ENCODE assay signal across 9 cellular contexts in the genomic region with DNA sequence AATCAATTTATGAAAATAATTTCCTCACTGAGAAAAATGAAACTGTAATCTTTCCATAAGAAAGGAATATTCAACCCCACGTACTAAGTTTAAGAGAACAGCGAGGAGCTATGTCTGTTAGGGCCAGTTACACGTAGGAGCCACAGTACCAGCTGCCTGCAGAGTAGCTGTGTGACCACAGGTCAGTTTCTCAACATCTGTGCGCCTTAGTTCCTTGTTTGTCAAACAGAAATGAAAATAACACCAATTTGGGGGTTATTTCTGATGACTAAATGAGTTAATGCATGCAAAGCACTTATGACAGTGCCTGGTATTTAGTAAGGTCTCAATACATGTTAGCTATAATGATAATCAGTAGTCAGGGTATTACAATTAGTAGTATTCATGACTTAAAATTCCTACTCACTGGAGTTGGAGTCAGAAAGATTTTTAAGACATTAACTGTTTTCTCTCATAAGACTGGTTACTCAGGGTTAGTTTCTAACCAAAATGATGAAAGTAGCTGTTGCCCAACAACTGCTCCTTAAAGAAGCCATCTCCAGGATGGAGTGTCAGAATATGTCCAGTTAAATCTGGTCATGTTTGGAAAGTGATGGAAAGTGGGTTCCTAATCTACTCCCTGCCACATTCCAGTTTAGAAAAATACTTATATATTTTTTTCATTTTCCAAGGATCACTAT.
DNase-seq lines count a peak whose midpoint lies in the region; ATAC-seq and TF ChIP-seq lines count a peak whose summit lies in the region.
"Had no signal": no experiment of that assay in that cellular context is flagged by ENCODE, and none has a peak within 500 bp of the region (broad histone marks: within the 10 kb centered on the region; RNA-seq: fewer than 3 reads in every experiment).

No MANE protein-coding gene starts in this region.

- no peaks in the 10 kb centered on the region for H3K79me2 ChIP-seq in neural progenitor cell (ENCODE audit: low read depth)

- H3K9ac ChIP-seq in neural progenitor cell, result no peak overlapping the region

- H3K9me3 Mint-ChIP-seq in stimulated activated naive CD8-positive, alpha-beta T cell treated with anti-CD3 and anti-CD28 coated beads, Interleukin-15, amount 100 ng/mL, for 72 hours, result no peaks in the 10 kb centered on the region
- H3K9me3 Mint-ChIP-seq in chondrocyte (ENCODE audit: low read depth) (no peaks in the 10 kb centered on the region), neural progenitor cell (no peaks in the 10 kb centered on the region)

- 72 to 79% methylated on average over 4 of the region's 4 CpGs for WGBS in sigmoid colon, 2 donors

- peaks cover 22% of the 10 kb centered on the region for H3K27me3 Mint-ChIP-seq in stimulated activated naive CD8-positive, alpha-beta T cell treated with anti-CD3 and anti-CD28 coated beads, Interleukin-15, amount 100 ng/mL, for 72 hours
- H3K27me3 Mint-ChIP-seq in T-helper 17 cell (peaks cover 14% of the 10 kb centered on the region), chondrocyte (ENCODE audit: low read depth) (no peaks in the 10 kb centered on the region), neural progenitor cell (ENCODE audit: insufficient read depth, low read depth) (no peaks in the 10 kb centered on the region)

- H3K4me3 ChIP-seq in sigmoid colon, result no peak overlapping the region
- no peak overlapping the region for H3K4me3 ChIP-seq in neural progenitor cell
- H3K4me3 ChIP-seq: SK-N-MC had no signal

- peaks cover 28% of the 10 kb centered on the region for H3K4me1 Mint-ChIP-seq in stimulated activated naive CD8-positive, alpha-beta T cell treated with anti-CD3 and anti-CD28 coated beads, Interleukin-15, amount 100 ng/mL, for 72 hours
- peaks cover 21% of the 10 kb centered on the region for H3K4me1 Mint-ChIP-seq in T-helper 17 cell
- peaks cover 42% of the 10 kb centered on the region for H3K4me1 Mint-ChIP-seq in chondrocyte (ENCODE audit: low read depth)
- H3K4me1 Mint-ChIP-seq in neural progenitor cell, result peaks cover 42% of the 10 kb centered on the region

- no peak overlapping the region for H3K4me2 ChIP-seq in neural progenitor cell

- TF ChIP-seq POLR2A in sigmoid colon (IDR thresholded peaks at IDR 0.05), result no peak

- H2AFZ ChIP-seq in neural progenitor cell (replicated peaks), result no peak overlapping the region

- intact Hi-C loops in sigmoid colon (cut with DNase I), result no loop called here

- ATAC-seq in stimulated activated naive CD8-positive, alpha-beta T cell treated with anti-CD3 and anti-CD28 coated beads, Interleukin-15, amount 100 ng/mL, for 72 hours, result peak; percentile 13
- no peak for ATAC-seq in stimulated activated naive CD8-positive, alpha-beta T cell treated with anti-CD3 and anti-CD28 coated beads, Interleukin-15, Interleukin-2, amounts not matched to agents 100 U/mL and 50 U/mL, for 24 hours
- ATAC-seq in HG03064 (IDR thresholded peaks at IDR 0.05; ENCODE audit: low read depth, unreplicated experiment), result peak; percentile 81
- peak; percentile 22 for ATAC-seq in T-helper 17 cell

- H3K36me3 Mint-ChIP-seq in T-helper 17 cell (ENCODE audit: low read depth) (no peaks in the 10 kb centered on the region), chondrocyte (ENCODE audit: low read depth) (no peaks in the 10 kb centered on the region), neural progenitor cell (no peaks in the 10 kb centered on the region)

- no peaks in the 10 kb centered on the region for H4K20me1 ChIP-seq in neural progenitor cell (ENCODE audit: low read depth)

- H3K27me3 ChIP-seq in sigmoid colon (no peaks in the 10 kb centered on the region), neural progenitor cell (no peaks in the 10 kb centered on the region)

- no peaks in the 10 kb centered on the region for H3K9me3 ChIP-seq in T-helper 17 cell (ENCODE audit: control insufficient read depth, low read length, poor library complexity, severe bottlenecking)
- H3K9me3 ChIP-seq in sigmoid colon, result no peaks in the 10 kb centered on the region
- no peaks in the 10 kb centered on the region for H3K9me3 ChIP-seq in neural progenitor cell (ENCODE audit: low read depth)

- H3K4me1 ChIP-seq in sigmoid colon (peaks cover 0 to 30% (median 27%) of the 10 kb centered on the region in 4 donors), neural progenitor cell (peaks cover 20% of the 10 kb centered on the region)

- H3K36me3 ChIP-seq in sigmoid colon, result no peaks in the 10 kb centered on the region
- H3K36me3 ChIP-seq in neural progenitor cell, result no peaks in the 10 kb centered on the region

- no peak for TF ChIP-seq CTCF in sigmoid colon (IDR thresholded peaks at IDR 0.05)
- no peak for TF ChIP-seq CTCF in chondrocyte (IDR thresholded peaks at IDR 0.05)
- no peak for TF ChIP-seq CTCF in neural progenitor cell (IDR thresholded peaks at IDR 0.05)

- H3K27ac ChIP-seq in sigmoid colon, result peak overlapping the region in 2 of 4 donors; percentile 12 to 94
- no peak overlapping the region for H3K27ac ChIP-seq in neural progenitor cell
- H3K27ac ChIP-seq: SK-N-MC had no signal

- no peak overlapping the region for H3K4me3 Mint-ChIP-seq in stimulated activated naive CD8-positive, alpha-beta T cell treated with anti-CD3 and anti-CD28 coated beads, Interleukin-15, amount 100 ng/mL, for 72 hours
- H3K4me3 Mint-ChIP-seq in T-helper 17 cell, result no peak overlapping the region
- H3K4me3 Mint-ChIP-seq in chondrocyte (ENCODE audit: unreplicated experiment), result no peak overlapping the region
- no peak overlapping the region for H3K4me3 Mint-ChIP-seq in neural progenitor cell

- no peak for TF ChIP-seq EP300 in sigmoid colon (IDR thresholded peaks at IDR 0.05)

- H3F3A ChIP-seq in neural progenitor cell (ENCODE audit: low read depth), result peaks cover 18% of the 10 kb centered on the region

- H3K27ac Mint-ChIP-seq in stimulated activated naive CD8-positive, alpha-beta T cell treated with anti-CD3 and anti-CD28 coated beads, Interleukin-15, amount 100 ng/mL, for 72 hours, result no peak overlapping the region
- H3K27ac Mint-ChIP-seq in T-helper 17 cell, result no peak overlapping the region
- no peak overlapping the region for H3K27ac Mint-ChIP-seq in chondrocyte (ENCODE audit: unreplicated experiment)
- no peak overlapping the region for H3K27ac Mint-ChIP-seq in neural progenitor cell

- DNase-seq in stimulated activated naive CD8-positive, alpha-beta T cell treated with anti-CD3 and anti-CD28 coated beads, Interleukin-15, amount 100 ng/mL, for 72 hours, result no peak
- no peak for DNase-seq in stimulated activated naive CD8-positive, alpha-beta T cell treated with anti-CD3 and anti-CD28 coated beads, Interleukin-15, Interleukin-2, amounts not matched to agents 100 U/mL and 50 U/mL, for 24 hours
- no peak for DNase-seq in T-helper 17 cell
- no peak for DNase-seq in sigmoid colon
- DNase-seq in chondrocyte (ENCODE audit: low spot score), result no peak
- DNase-seq in stimulated activated CD4-positive, alpha-beta T cell treated with anti-CD3 and anti-CD28 coated beads, Interleukin-2, amount 100 ng/mL, for 24 hours, result no peak
- no peak for DNase-seq in neural progenitor cell (ENCODE audit: low spot score)
